ENCODE assay signal across 18 cellular contexts in genomic region chr13:36992362-36992761, GRCh38.
"Had no signal": no experiment of that assay in that cellular context is flagged by ENCODE, and none has a peak within 500 bp of the region (broad histone marks: within the 10 kb centered on the region; RNA-seq: fewer than 3 reads in every experiment).

No MANE protein-coding gene starts in this region.

- H3K27ac Mint-ChIP-seq: naive thymus-derived CD4-positive, alpha-beta T cell; nephron progenitor cell; stimulated activated effector memory CD8-positive, alpha-beta T cell treated with anti-CD3 and anti-CD28 coated beads, Interleukin-12 subunit alpha, Interleukin-12 subunit beta, amount 100 ng/mL, for 72 hours; type B pancreatic cell had no signal

- H3K27me3 ChIP-seq: dorsolateral prefrontal cortex, right atrium auricular region, testis, tibial artery had no signal

- H3K9me3 Mint-ChIP-seq: naive thymus-derived CD4-positive, alpha-beta T cell; nephron progenitor cell; stimulated activated effector memory CD8-positive, alpha-beta T cell treated with anti-CD3 and anti-CD28 coated beads, Interleukin-12 subunit alpha, Interleukin-12 subunit beta, amount 100 ng/mL, for 72 hours; type B pancreatic cell had no signal

- DNase-seq: dorsolateral prefrontal cortex; effector CD4-positive, alpha-beta T cell; left ventricle myocardium superior; lower lobe of right lung; naive thymus-derived CD4-positive, alpha-beta T cell; nephron progenitor cell; nucleus accumbens; stimulated activated CD4-positive, alpha-beta T cell treated with anti-CD3 and anti-CD28 coated beads, Interleukin-2, amount 100 ng/mL, for 24 hours; stimulated activated CD4-positive, alpha-beta T cell treated with anti-CD3 and anti-CD28 coated beads, Interleukin-4, amount 100 ng/mL, for 24 hours; stimulated activated naive CD8-positive, alpha-beta T cell treated with anti-CD3 and anti-CD28 coated beads, Interleukin-15, Interleukin-2, amounts not matched to agents 100 U/mL and 50 U/mL, for 24 hours; substantia nigra; testis; tibial artery had no signal

- H3K9me3 ChIP-seq: lower lobe of right lung, prostate gland, right atrium auricular region, testis, tibial artery had no signal

- H3K4me3 ChIP-seq: dorsolateral prefrontal cortex, lower lobe of right lung, prostate gland, right atrium auricular region, testis, tibial artery had no signal

- H3K27ac ChIP-seq: dorsolateral prefrontal cortex, lower lobe of right lung, prostate gland, right atrium auricular region, testis, tibial artery had no signal

- H3K27me3 Mint-ChIP-seq: naive thymus-derived CD4-positive, alpha-beta T cell; type B pancreatic cell had no signal

- H3K4me3 Mint-ChIP-seq: naive thymus-derived CD4-positive, alpha-beta T cell; nephron progenitor cell; stimulated activated effector memory CD8-positive, alpha-beta T cell treated with anti-CD3 and anti-CD28 coated beads, Interleukin-12 subunit alpha, Interleukin-12 subunit beta, amount 100 ng/mL, for 72 hours; type B pancreatic cell had no signal

- ATAC-seq: left ventricle myocardium superior; lower lobe of right lung; naive thymus-derived CD4-positive, alpha-beta T cell; sciatic nerve; stimulated activated effector memory CD8-positive, alpha-beta T cell treated with anti-CD3 and anti-CD28 coated beads, Interleukin-12 subunit alpha, Interleukin-12 subunit beta, amount 100 ng/mL, for 72 hours; stimulated activated naive CD8-positive, alpha-beta T cell treated with anti-CD3 and anti-CD28 coated beads, Interleukin-15, Interleukin-2, amounts not matched to agents 100 U/mL and 50 U/mL, for 24 hours had no signal

- H3K4me1 ChIP-seq: lower lobe of right lung, prostate gland, right atrium auricular region, testis had no signal
